ENCODE assay signal across 23 cellular contexts in genomic region chr14:96470331-96470730, GRCh38.
"Had no signal": no experiment of that assay in that cellular context is flagged by ENCODE, and none has a peak within 500 bp of the region (broad histone marks: within the 10 kb centered on the region; RNA-seq: fewer than 3 reads in every experiment).

No MANE protein-coding gene starts in this region.

- DNase-seq: activated B cell treated with CpG ODN at 0.5 μM for 24 hours; activated CD4-positive, alpha-beta T cell treated with anti-CD3 and anti-CD28 coated beads for 48 hours; activated CD8-positive, alpha-beta memory T cell treated with anti-CD3 and anti-CD28 coated beads, Interleukin-2, amount 50 U/mL, for 4 hours; activated CD8-positive, alpha-beta T cell treated with anti-CD3 and anti-CD28 coated beads, Interleukin-2, amount 10 ng/mL, durations not matched to agents 7 days and 5 days; activated gamma-delta T cell treated with Interleukin-2 at 50 U/mL for 16 hours; activated naive CD8-positive, alpha-beta T cell treated with anti-CD3 and anti-CD28 coated beads, Interleukin-2, amount 10 ng/mL, durations not matched to agents 7 days and 5 days; anterior cingulate cortex; brain microvascular endothelial cell; cerebellar nuclear complex; dermis blood vessel endothelial cell; gastrocnemius medialis; heart left ventricle; immature natural killer cell; midbrain; naive B cell; ovary; tibial artery; uterus had no signal

- H3K4me2 ChIP-seq: neural progenitor cell had no signal

- H3K4me3 Mint-ChIP-seq: activated B cell treated with CpG ODN at 0.5 μM for 24 hours; activated CD8-positive, alpha-beta T cell treated with anti-CD3 and anti-CD28 coated beads, Interleukin-2, amount 10 ng/mL, durations not matched to agents 7 days and 5 days; activated naive CD8-positive, alpha-beta T cell treated with anti-CD3 and anti-CD28 coated beads, Interleukin-2, amount 10 ng/mL, durations not matched to agents 7 days and 5 days; immature natural killer cell; naive B cell; neural progenitor cell; stimulated activated memory B cell treated with anti-CD40 and anti-IgM and Interleukin-4, amounts not matched to agents 10 μg/mL and 1 μg/mL and 100 μg/mL, for 72 hours; T-helper 1 cell treated with Interleukin-12 subunit alpha and Interleukin-12 subunit beta and Interleukin-4 antibody, amounts not matched to agents 30 μg/mL and 1 μg/mL, for 36 hours had no signal

- H3K27ac Mint-ChIP-seq: activated B cell treated with CpG ODN at 0.5 μM for 24 hours; activated CD8-positive, alpha-beta T cell treated with anti-CD3 and anti-CD28 coated beads, Interleukin-2, amount 10 ng/mL, durations not matched to agents 7 days and 5 days; activated naive CD8-positive, alpha-beta T cell treated with anti-CD3 and anti-CD28 coated beads, Interleukin-2, amount 10 ng/mL, durations not matched to agents 7 days and 5 days; immature natural killer cell; neural progenitor cell; stimulated activated memory B cell treated with anti-CD40 and anti-IgM and Interleukin-4, amounts not matched to agents 10 μg/mL and 1 μg/mL and 100 μg/mL, for 72 hours; T-helper 1 cell treated with Interleukin-12 subunit alpha and Interleukin-12 subunit beta and Interleukin-4 antibody, amounts not matched to agents 30 μg/mL and 1 μg/mL, for 36 hours had no signal

- H3K9me3 Mint-ChIP-seq: activated B cell treated with CpG ODN at 0.5 μM for 24 hours; activated naive CD8-positive, alpha-beta T cell treated with anti-CD3 and anti-CD28 coated beads, Interleukin-2, amount 10 ng/mL, durations not matched to agents 7 days and 5 days; immature natural killer cell; neural progenitor cell; stimulated activated memory B cell treated with anti-CD40 and anti-IgM and Interleukin-4, amounts not matched to agents 10 μg/mL and 1 μg/mL and 100 μg/mL, for 72 hours; T-helper 1 cell treated with Interleukin-12 subunit alpha and Interleukin-12 subunit beta and Interleukin-4 antibody, amounts not matched to agents 30 μg/mL and 1 μg/mL, for 36 hours had no signal

- H3K9ac ChIP-seq: neural progenitor cell had no signal

- H3K27me3 ChIP-seq: brain microvascular endothelial cell, gastrocnemius medialis, neural progenitor cell, ovary, uterus had no signal

- H3K4me1 Mint-ChIP-seq: activated B cell treated with CpG ODN at 0.5 μM for 24 hours; activated naive CD8-positive, alpha-beta T cell treated with anti-CD3 and anti-CD28 coated beads, Interleukin-2, amount 10 ng/mL, durations not matched to agents 7 days and 5 days; immature natural killer cell; naive B cell; stimulated activated memory B cell treated with anti-CD40 and anti-IgM and Interleukin-4, amounts not matched to agents 10 μg/mL and 1 μg/mL and 100 μg/mL, for 72 hours had no signal

- H3K36me3 ChIP-seq: brain microvascular endothelial cell, gastrocnemius medialis, heart left ventricle, neural progenitor cell, ovary, tibial artery, uterus had no signal

- H3K27ac ChIP-seq: brain microvascular endothelial cell, epithelial cell of prostate, gastrocnemius medialis, heart left ventricle, neural progenitor cell, ovary, tibial artery, uterus had no signal

- H3K9me3 ChIP-seq: gastrocnemius medialis, heart left ventricle, ovary, tibial artery, uterus had no signal

- H2AFZ ChIP-seq: neural progenitor cell had no signal

- H3K4me3 ChIP-seq: gastrocnemius medialis, heart left ventricle, neural progenitor cell, ovary, tibial artery, uterus had no signal

- FAIRE-seq: TTC549 had no signal

- ATAC-seq: activated CD8-positive, alpha-beta T cell treated with anti-CD3 and anti-CD28 coated beads, Interleukin-2, amount 10 ng/mL, durations not matched to agents 7 days and 5 days; gastrocnemius medialis; heart left ventricle; stimulated activated memory B cell treated with anti-CD40 and anti-IgM and Interleukin-4, amounts not matched to agents 10 μg/mL and 1 μg/mL and 100 μg/mL, for 72 hours had no signal

- H3K4me1 ChIP-seq: gastrocnemius medialis, heart left ventricle, tibial artery, uterus had no signal

- H3K36me3 Mint-ChIP-seq: activated naive CD8-positive, alpha-beta T cell treated with anti-CD3 and anti-CD28 coated beads, Interleukin-2, amount 10 ng/mL, durations not matched to agents 7 days and 5 days; immature natural killer cell; naive B cell; stimulated activated memory B cell treated with anti-CD40 and anti-IgM and Interleukin-4, amounts not matched to agents 10 μg/mL and 1 μg/mL and 100 μg/mL, for 72 hours had no signal
